1 cellular context compared by ENCODE assay signal in the genomic region with DNA sequence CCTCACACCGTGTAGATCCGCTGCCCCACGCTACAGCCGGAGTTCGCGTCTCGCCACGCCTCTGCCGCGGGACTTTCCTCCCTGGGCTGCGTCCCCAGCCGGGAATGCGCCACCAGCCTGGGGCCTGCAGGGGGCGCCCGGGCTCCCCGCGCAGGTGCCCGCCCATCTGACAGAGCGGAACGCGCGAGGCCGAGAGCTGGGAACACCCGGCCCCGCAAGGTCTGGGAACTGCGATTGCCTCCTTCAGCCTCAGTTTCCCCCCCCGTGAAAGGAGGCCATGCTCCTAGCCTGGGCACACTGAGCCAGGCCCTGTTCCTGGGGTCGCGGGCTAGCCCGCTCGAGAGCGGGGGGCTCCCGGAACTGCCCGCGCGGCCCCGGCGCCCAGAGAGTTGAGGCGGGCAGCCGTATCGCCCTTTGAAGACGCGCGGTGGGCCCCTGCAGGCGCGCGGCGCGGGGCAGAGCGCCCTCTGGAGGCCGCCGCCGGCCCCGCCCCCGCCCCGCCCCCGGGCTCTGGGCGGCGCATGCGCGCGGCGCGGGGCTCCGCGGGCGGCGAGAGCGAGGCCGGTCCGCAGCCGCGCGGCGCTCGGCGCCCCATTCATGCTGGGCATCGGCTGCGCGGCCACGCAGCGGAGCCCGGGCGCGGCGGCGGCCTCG.
A peak's percentile ranks its signal among the peaks of the same experiment; 100 is the strongest.
TF ChIP-seq lines count a peak whose summit lies in the region.

Gene PLXNA1, plus strand, starts transcription at position 594 of the 654 bp plus-strand sequence. CDS start 5,479 bp downstream, outside the sequence.

TF ChIP-seq in K562, 482 proteins besides CTCF, POLR2A, EP300 and RAD21 (continued from another document and continues in another):
- TF ChIP-seq BRCA1 (IDR thresholded peaks at IDR 0.05) (no peak), BRCA1 (CRISPR knock-in tag; IDR thresholded peaks at IDR 0.05) (no peak), SMARCA5 (IDR thresholded peaks at IDR 0.05) (peak; percentile 97), YY1 (IDR thresholded peaks at IDR 0.05; ENCODE audit: borderline replicate concordance in 1 of 3, control insufficient read depth in 1 of 3, extremely low read depth in 1 of 3, insufficient read depth in 3 of 3, insufficient read length in 1 of 3, insufficient replicate concordance in 2 of 3, low read depth in 1 of 3, low read length in 2 of 3) (peak in 2 of 3 experiments; percentile 14 to 24), ZNF316 (IDR thresholded peaks at IDR 0.05) (no peak), HDAC2 (IDR thresholded peaks at IDR 0.05) (peak; percentile 86; the same call in 1 of the 2 replicates), UBTF (IDR thresholded peaks at IDR 0.05; ENCODE audit: borderline replicate concordance in 1 of 2, low read depth in 2 of 2, low read length in 2 of 2) (no peak), POLR2G (IDR thresholded peaks at IDR 0.05; ENCODE audit: low read depth, low read length) (peak; percentile 81), ZNF280A (IDR thresholded peaks at IDR 0.05; ENCODE audit: low read depth, partially characterized antibody) (no peak), ELF1 (tag; IDR thresholded peaks at IDR 0.05) (peak; percentile 71), TEAD4 (IDR thresholded peaks at IDR 0.05; ENCODE audit: low read length) (no peak; the same call in 1 of the 2 replicates), TEAD4 (CRISPR knock-in tag; IDR thresholded peaks at IDR 0.05; ENCODE audit: borderline replicate concordance) (peak; percentile 66; the same call in 1 of the 2 replicates), HCFC1 (IDR thresholded peaks at IDR 0.05; ENCODE audit: low read depth, low read length) (peak; percentile 25; the same call in 1 of the 2 replicates), ZNF444 (CRISPR knock-in tag; IDR thresholded peaks at IDR 0.05) (no peak), ZKSCAN1 (IDR thresholded peaks at IDR 0.05; ENCODE audit: low read depth, low read length) (no peak), ZNF408 (CRISPR knock-in tag; IDR thresholded peaks at IDR 0.05; ENCODE audit: low read depth) (no peak), SRF (CRISPR knock-in tag; IDR thresholded peaks at IDR 0.05) (peak in 1 of 2 experiments; percentile 81; a peak in 1 of 4 replicates), E2F4 (CRISPR knock-in tag; IDR thresholded peaks at IDR 0.05; ENCODE audit: low read depth) (no peak), HOXB6 (CRISPR knock-in tag; IDR thresholded peaks at IDR 0.05; ENCODE audit: borderline replicate concordance) (no peak), MIER1 (IDR thresholded peaks at IDR 0.05; ENCODE audit: low read depth) (no peak), ZFP36 (IDR thresholded peaks at IDR 0.05; ENCODE audit: low read depth, low read length, partially characterized antibody) (no peak), POLR3A (IDR thresholded peaks at IDR 0.05; ENCODE audit: borderline replicate concordance, extremely low read depth, insufficient read depth, insufficient read length) (no peak), ARID4B (CRISPR knock-in tag; IDR thresholded peaks at IDR 0.05) (peak; percentile 44; the same call in 1 of the 2 replicates), KAT7 (CRISPR knock-in tag; IDR thresholded peaks at IDR 0.05; ENCODE audit: borderline replicate concordance) (no peak), TRIM24 (IDR thresholded peaks at IDR 0.05) (0 out of 4 replicates have a peak, but pooled peaks of 1 of the 2 experiments have one; percentile 18), ATF1 (CRISPR knock-in tag; IDR thresholded peaks at IDR 0.05) (no peak), ATF1 (tag; IDR thresholded peaks at IDR 0.05) (peak; percentile 64; the same call in 1 of the 2 replicates), VEZF1 (CRISPR knock-in tag; IDR thresholded peaks at IDR 0.05) (peak; percentile 70), RB1 (IDR thresholded peaks at IDR 0.05; ENCODE audit: low read depth) (peak; percentile 79), TCFL5 (CRISPR knock-in tag; conservative IDR thresholded peaks at IDR 0.05) (no peak), ZBED1 (IDR thresholded peaks at IDR 0.05) (no peak), ZFX (CRISPR knock-in tag; IDR thresholded peaks at IDR 0.05) (peak; percentile 80), FOXP1 (CRISPR knock-in tag; IDR thresholded peaks at IDR 0.05) (peak; percentile 85; the same call in 1 of the 2 replicates), GABPB1 (CRISPR knock-in tag; IDR thresholded peaks at IDR 0.05) (peak; percentile 54; the same call in 1 of the 2 replicates), ZNF511 (CRISPR knock-in tag; IDR thresholded peaks at IDR 0.05) (peak; percentile 58; the same call in 1 of the 2 replicates), GATA2 (CRISPR knock-in tag; IDR thresholded peaks at IDR 0.05) (no peak), ARID3B (CRISPR knock-in tag; IDR thresholded peaks at IDR 0.05; ENCODE audit: borderline replicate concordance) (no peak)
- TF ChIP-seq, protein P1, sequence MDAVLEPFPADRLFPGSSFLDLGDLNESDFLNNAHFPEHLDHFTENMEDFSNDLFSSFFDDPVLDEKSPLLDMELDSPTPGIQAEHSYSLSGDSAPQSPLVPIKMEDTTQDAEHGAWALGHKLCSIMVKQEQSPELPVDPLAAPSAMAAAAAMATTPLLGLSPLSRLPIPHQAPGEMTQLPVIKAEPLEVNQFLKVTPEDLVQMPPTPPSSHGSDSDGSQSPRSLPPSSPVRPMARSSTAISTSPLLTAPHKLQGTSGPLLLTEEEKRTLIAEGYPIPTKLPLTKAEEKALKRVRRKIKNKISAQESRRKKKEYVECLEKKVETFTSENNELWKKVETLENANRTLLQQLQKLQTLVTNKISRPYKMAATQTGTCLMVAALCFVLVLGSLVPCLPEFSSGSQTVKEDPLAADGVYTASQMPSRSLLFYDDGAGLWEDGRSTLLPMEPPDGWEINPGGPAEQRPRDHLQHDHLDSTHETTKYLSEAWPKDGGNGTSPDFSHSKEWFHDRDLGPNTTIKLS (IDR thresholded peaks at IDR 0.05; ENCODE audit: borderline replicate concordance, low read depth): peak; percentile 65; the same call in 1 of the 2 replicates
- TF ChIP-seq, protein P2, sequence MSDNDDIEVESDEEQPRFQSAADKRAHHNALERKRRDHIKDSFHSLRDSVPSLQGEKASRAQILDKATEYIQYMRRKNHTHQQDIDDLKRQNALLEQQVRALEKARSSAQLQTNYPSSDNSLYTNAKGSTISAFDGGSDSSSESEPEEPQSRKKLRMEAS (CRISPR knock-in tag; IDR thresholded peaks at IDR 0.05): peak; percentile 92
- TF ChIP-seq, protein P3, sequence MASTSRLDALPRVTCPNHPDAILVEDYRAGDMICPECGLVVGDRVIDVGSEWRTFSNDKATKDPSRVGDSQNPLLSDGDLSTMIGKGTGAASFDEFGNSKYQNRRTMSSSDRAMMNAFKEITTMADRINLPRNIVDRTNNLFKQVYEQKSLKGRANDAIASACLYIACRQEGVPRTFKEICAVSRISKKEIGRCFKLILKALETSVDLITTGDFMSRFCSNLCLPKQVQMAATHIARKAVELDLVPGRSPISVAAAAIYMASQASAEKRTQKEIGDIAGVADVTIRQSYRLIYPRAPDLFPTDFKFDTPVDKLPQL (IDR thresholded peaks at IDR 0.05; ENCODE audit: extremely low read depth, insufficient read length): no peak
- TF ChIP-seq, protein P4, sequence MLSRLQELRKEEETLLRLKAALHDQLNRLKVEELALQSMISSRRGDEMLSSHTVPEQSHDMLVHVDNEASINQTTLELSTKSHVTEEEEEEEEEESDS (CRISPR knock-in tag; IDR thresholded peaks at IDR 0.05): no peak
- TF ChIP-seq, protein P5, sequence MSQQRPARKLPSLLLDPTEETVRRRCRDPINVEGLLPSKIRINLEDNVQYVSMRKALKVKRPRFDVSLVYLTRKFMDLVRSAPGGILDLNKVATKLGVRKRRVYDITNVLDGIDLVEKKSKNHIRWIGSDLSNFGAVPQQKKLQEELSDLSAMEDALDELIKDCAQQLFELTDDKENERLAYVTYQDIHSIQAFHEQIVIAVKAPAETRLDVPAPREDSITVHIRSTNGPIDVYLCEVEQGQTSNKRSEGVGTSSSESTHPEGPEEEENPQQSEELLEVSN (IDR thresholded peaks at IDR 0.05; ENCODE audit: borderline replicate concordance in 1 of 2, extremely low read depth in 1 of 2, insufficient read depth in 1 of 2, insufficient read length in 1 of 2, low read depth in 1 of 2, low read length in 1 of 2, poor library complexity in 1 of 2, severe bottlenecking in 1 of 2): peak; percentile 90 to 95
